14 cellular contexts compared by ENCODE assay signal in genomic region chr10:75683158-75683557, GRCh38.
A peak's percentile ranks its signal among the peaks of the same experiment; 100 is the strongest.
DNase-seq lines count a peak whose midpoint lies in the region; ATAC-seq and TF ChIP-seq lines count a peak whose summit lies in the region.
"Had no signal": no experiment of that assay in that cellular context is flagged by ENCODE, and none has a peak within 500 bp of the region (broad histone marks: within the 10 kb centered on the region; RNA-seq: fewer than 3 reads in every experiment).

No MANE protein-coding gene starts in this region.

- TF ChIP-seq POLR2A in esophagus muscularis mucosa (IDR thresholded peaks at IDR 0.05; ENCODE audit: low read depth), result no peak

- peaks cover 11% of the 10 kb centered on the region for H3K27me3 Mint-ChIP-seq in nephron (ENCODE audit: low read depth)

- H3K27me3 ChIP-seq in PC-3 (ENCODE audit: low read length), result peaks cover 20% of the 10 kb centered on the region
- H3K27me3 ChIP-seq in esophagus muscularis mucosa, result no peaks in the 10 kb centered on the region
- no peaks in the 10 kb centered on the region for H3K27me3 ChIP-seq in stomach smooth muscle (ENCODE audit: control insufficient read depth in 1 of 2, insufficient read depth in 2 of 2, low read length in 2 of 2)
- no peaks in the 10 kb centered on the region for H3K27me3 ChIP-seq in mesenchymal stem cell (ENCODE audit: control insufficient read depth in 1 of 2, insufficient read depth in 1 of 2, low read length in 2 of 2)
- H3K27me3 ChIP-seq: MG63 had no signal

- DNase-seq in PC-3 (peak; percentile 46), esophagus muscularis mucosa (ENCODE audit: extremely low spot score) (no peak), mesenchymal stem cell (no peak), NCI-H69 (lab: John Stamatoyannopoulos, UW) (no peak)
- DNase-seq: Caco-2; CD4-positive, CD25-positive, alpha-beta regulatory T cell; DMS153; MG63; NCI-H1092 treated with DMSO at 0.1 percent for 48 hours; NCI-H510A treated with DMSO at 0.1 percent for 48 hours had no signal

- H3K79me1 ChIP-seq in mesenchymal stem cell (replicated peaks; ENCODE audit: low read length, poor library complexity, severe bottlenecking), result no peaks in the 10 kb centered on the region

- H3K18ac ChIP-seq in mesenchymal stem cell (ENCODE audit: low read depth in 1 of 2, low read length in 2 of 2), result no peak overlapping the region

- H3K9ac ChIP-seq in PC-3 (ENCODE audit: low read length) (no peak overlapping the region), stomach smooth muscle (ENCODE audit: low read length in 2 of 2) (no peak overlapping the region), mesenchymal stem cell (ENCODE audit: low read length) (no peak overlapping the region)
- H3K9ac ChIP-seq: KMS-11 had no signal

- H2BK12ac ChIP-seq in mesenchymal stem cell (ENCODE audit: low read length in 2 of 2), result no peak overlapping the region

- no peak overlapping the region for H3K23ac ChIP-seq in mesenchymal stem cell (ENCODE audit: low read length in 2 of 2)

- H2BK120ac ChIP-seq in mesenchymal stem cell (ENCODE audit: low read depth, low read length), result no peak overlapping the region

- peaks cover 28% of the 10 kb centered on the region for H3K4me1 Mint-ChIP-seq in nephron
- H3K4me1 Mint-ChIP-seq: CD4-positive, CD25-positive, alpha-beta regulatory T cell had no signal

- no TSS peak for BruUV-seq in PC-3 (replicated peaks; lab: Mats Ljungman, UMichigan)

- no peaks in the 10 kb centered on the region for H3F3A ChIP-seq in PC-3 (ENCODE audit: low read length, unreplicated experiment)

- H2BK5ac ChIP-seq in mesenchymal stem cell (ENCODE audit: low read depth, low read length, poor library complexity, severe bottlenecking), result no peak overlapping the region

- ATAC-seq in PC-3 (peak; percentile 21; the same call in 1 of the 2 replicates), GM21737 (IDR thresholded peaks at IDR 0.05; ENCODE audit: unreplicated experiment) (no peak)

- H3K9me3 ChIP-seq in PC-3 (ENCODE audit: low read length) (peaks cover 14% of the 10 kb centered on the region), esophagus muscularis mucosa (peaks cover 0 to 11% (median 6%) of the 10 kb centered on the region in 4 donors), stomach smooth muscle (ENCODE audit: control insufficient read depth in 2 of 2, low read length in 2 of 2) (no peaks in the 10 kb centered on the region), mesenchymal stem cell (ENCODE audit: control insufficient read depth, low read length) (peaks cover 24% of the 10 kb centered on the region)
- H3K9me3 ChIP-seq: MG63 had no signal

- no peak overlapping the region for H2AK5ac ChIP-seq in mesenchymal stem cell (ENCODE audit: low read length, severe bottlenecking)

- H4K8ac ChIP-seq in mesenchymal stem cell (ENCODE audit: low read length), result no peak overlapping the region

- peaks cover 23% of the 10 kb centered on the region for H3K9me3 Mint-ChIP-seq in nephron

- WGBS in esophagus muscularis mucosa, result 31% methylated on average over 4 of the region's 4 CpGs
- 99% methylated on average over 4 of the region's 4 CpGs for WGBS in mesenchymal stem cell

- no peaks in the 10 kb centered on the region for H3K79me2 ChIP-seq in PC-3 (ENCODE audit: low read length)

- H3K4me3 ChIP-seq in PC-3 (ENCODE audit: low read length) (no peak overlapping the region), esophagus muscularis mucosa (no peak overlapping the region), stomach smooth muscle (ENCODE audit: low read length in 2 of 2) (peak overlapping the region in 1 of 2 donors; percentile 10), mesenchymal stem cell (ENCODE audit: insufficient read depth in 1 of 2, low read depth in 1 of 2, low read length in 2 of 2) (no peak overlapping the region)
- H3K4me3 ChIP-seq: MG63 had no signal

- H3K4me2 ChIP-seq in PC-3 (ENCODE audit: low read length), result no peak overlapping the region
- H3K4me2 ChIP-seq in mesenchymal stem cell (ENCODE audit: low read length, poor library complexity, severe bottlenecking), result no peak overlapping the region
- H3K4me2 ChIP-seq: KMS-11 had no signal

- no peak for TF ChIP-seq CTCF in PC-3 (conservative IDR thresholded peaks at IDR 0.05; ENCODE audit: low read depth, low read length)
- TF ChIP-seq CTCF in esophagus muscularis mucosa (IDR thresholded peaks at IDR 0.05), result no peak
- TF ChIP-seq CTCF in nephron (IDR thresholded peaks at IDR 0.05; ENCODE audit: unreplicated experiment in 3 of 3), result no peak

- intact Hi-C loops in PC-3 (cut with micrococcal nuclease) (no loop called here), esophagus muscularis mucosa (cut with DNase I) (no loop called here)

- H3K4me3 Mint-ChIP-seq in nephron, result peak overlapping the region in 1 of 3 experiments; percentile 10
- H3K4me3 Mint-ChIP-seq: CD4-positive, CD25-positive, alpha-beta regulatory T cell had no signal

- peak overlapping the region; percentile 38 to 90 (median 90) for H3K27ac Mint-ChIP-seq in nephron
- H3K27ac Mint-ChIP-seq: CD4-positive, CD25-positive, alpha-beta regulatory T cell had no signal

- POLR2A ChIA-PET in PC-3 (lab: Charles Lee; ENCODE audit: unreplicated experiment), result no interaction called here

- H3K4me1 ChIP-seq in PC-3 (ENCODE audit: insufficient read depth, low read length) (no peaks in the 10 kb centered on the region), esophagus muscularis mucosa (peaks cover 4 to 31% (median 22%) of the 10 kb centered on the region in 4 donors), stomach smooth muscle (ENCODE audit: control insufficient read depth, insufficient read depth, low read length) (peaks cover 6% of the 10 kb centered on the region), mesenchymal stem cell (ENCODE audit: control insufficient read depth, insufficient read depth, low read depth, low read length) (no peaks in the 10 kb centered on the region)

- no peak overlapping the region for H4K91ac ChIP-seq in mesenchymal stem cell (ENCODE audit: low read length)

- H3K9me2 ChIP-seq in PC-3 (replicated peaks; ENCODE audit: low read length), result no peaks in the 10 kb centered on the region

- H2AFZ ChIP-seq in PC-3 (ENCODE audit: low read length) (no peak overlapping the region), mesenchymal stem cell (ENCODE audit: low read depth, low read length) (no peak overlapping the region)

- no peaks in the 10 kb centered on the region for H3K36me3 ChIP-seq in PC-3 (ENCODE audit: low read depth, low read length)
- no peaks in the 10 kb centered on the region for H3K36me3 ChIP-seq in esophagus muscularis mucosa
- no peaks in the 10 kb centered on the region for H3K36me3 ChIP-seq in stomach smooth muscle (ENCODE audit: control insufficient read depth in 2 of 2, insufficient read depth in 2 of 2, low read length in 2 of 2)
- no peaks in the 10 kb centered on the region for H3K36me3 ChIP-seq in mesenchymal stem cell (ENCODE audit: control insufficient read depth in 1 of 2, insufficient read depth in 2 of 2, low read depth in 1 of 2, low read length in 2 of 2)
- H3K36me3 ChIP-seq: MG63 had no signal

- CTCF ChIA-PET in PC-3 (lab: Charles Lee), result no interaction called here

- H2BK15ac ChIP-seq in mesenchymal stem cell (ENCODE audit: low read depth, poor library complexity, severe bottlenecking), result no peak overlapping the region

- H3K14ac ChIP-seq in mesenchymal stem cell (ENCODE audit: low read length in 2 of 2), result no peak overlapping the region

- H3K27ac ChIP-seq in PC-3 (ENCODE audit: low read length) (no peak overlapping the region), esophagus muscularis mucosa (replicated peaks in 1 of 4) (peak overlapping the region; percentile 37 to 69 (median 53)), stomach smooth muscle (ENCODE audit: low read length) (peak overlapping the region; percentile 50), mesenchymal stem cell (ENCODE audit: low read length, poor library complexity, severe bottlenecking) (no peak overlapping the region)
- H3K27ac ChIP-seq: KMS-11 had no signal

- H4K20me1 ChIP-seq in PC-3 (ENCODE audit: low read length), result no peaks in the 10 kb centered on the region

- no peak overlapping the region for H3K4ac ChIP-seq in mesenchymal stem cell (ENCODE audit: low read depth in 1 of 2, low read length in 2 of 2)

- H3K36me3 Mint-ChIP-seq in nephron (ENCODE audit: low read depth), result peaks cover 20% of the 10 kb centered on the region
- H3K36me3 Mint-ChIP-seq: CD4-positive, CD25-positive, alpha-beta regulatory T cell had no signal

- TF ChIP-seq EP300 in esophagus muscularis mucosa (IDR thresholded peaks at IDR 0.05), result no peak

Comparison
In these comparisons a context has a peak if more than half of its experiments do, and no peak if none do; other contexts are left out.
1. H3K27ac ChIP-seq: peak in esophagus muscularis mucosa (4 of 4) and stomach smooth muscle (single experiment); none in PC-3 (single experiment) and mesenchymal stem cell (single experiment).